Comparison of ENCODE assay signal across 8 cellular contexts in the genomic region with DNA sequence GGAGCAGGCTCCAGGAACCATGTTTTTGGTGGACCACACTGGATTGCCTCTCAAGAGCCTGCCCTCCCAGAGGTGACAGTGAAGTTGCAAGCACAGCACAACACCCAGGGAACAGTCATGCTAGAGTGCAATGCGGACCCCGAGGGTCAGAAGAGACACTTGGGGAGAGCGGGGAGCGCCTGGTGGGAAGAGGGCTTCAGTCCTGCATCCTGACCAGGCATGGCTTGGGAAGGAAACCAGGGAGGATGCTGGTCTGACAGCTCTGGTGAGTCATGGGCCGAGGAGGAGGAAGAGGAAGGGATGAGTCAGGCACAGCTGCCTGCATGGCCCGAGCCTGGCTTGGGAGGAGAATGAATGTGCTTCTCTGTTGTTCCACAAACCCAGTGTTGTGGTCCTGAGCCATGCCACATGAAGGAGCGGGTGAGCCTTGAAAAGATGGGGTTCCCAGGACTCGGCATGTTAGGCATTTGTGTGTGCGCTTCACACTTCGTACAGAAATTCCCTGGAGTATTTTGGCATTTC. TPM values are rescaled to one million over a fixed set of nuclear protein-coding genes. Genes with fewer than 3 reads are reported as not detected.
DNase-seq lines count a peak whose midpoint lies in the region; ATAC-seq lines count a peak whose summit lies in the region.

No MANE protein-coding gene starts in this region.

- H3K4me3 Mint-ChIP-seq in natural killer cell treated with Interleukin-12 subunit alpha and Interleukin-12 subunit beta and Interleukin-15 and Interleukin-18, amount 100 ng/mL, for 72 hours, result peak overlapping the region; percentile 49

- peak overlapping the region; percentile 9 to 60 for H3K27ac Mint-ChIP-seq in natural killer cell treated with Interleukin-12 subunit alpha and Interleukin-12 subunit beta and Interleukin-15 and Interleukin-18, amount 100 ng/mL, for 72 hours

- peak overlapping the region in 9 of 11 experiments; percentile 5 to 66 (median 49); a peak in 15 of 22 replicates for H3K9ac ChIP-seq in BLaER1 treated with 17β-estradiol and CSF1 and Interleukin-3, amounts not matched to agents 10 nM and 100 nM
- peak overlapping the region in 4 of 5 donors; percentile 17 to 61 (median 42) for H3K9ac ChIP-seq in subcutaneous abdominal adipose tissue (ENCODE audit: low read length in 5 of 5)

- H3K4me3 ChIP-seq in BLaER1 treated with 17β-estradiol and CSF1 and Interleukin-3, amounts not matched to agents 10 nM and 100 nM, result peak overlapping the region in 3 of 10 experiments; percentile 0 to 33 (median 25); a peak in 4 of 20 replicates
- H3K4me3 ChIP-seq in subcutaneous abdominal adipose tissue (ENCODE audit: low read depth in 1 of 5, low read length in 5 of 5), result peak overlapping the region in 2 of 5 donors; percentile 14 to 33

- H3K27me3 ChIP-seq in BLaER1 treated with 17β-estradiol and CSF1 and Interleukin-3, amounts not matched to agents 10 nM and 100 nM, result no peaks in the 10 kb centered on the region
- peaks cover 0 to 2% (median 0%) of the 10 kb centered on the region in 5 donors for H3K27me3 ChIP-seq in subcutaneous abdominal adipose tissue (ENCODE audit: control insufficient read depth in 5 of 5, insufficient read depth in 4 of 5, low read length in 5 of 5)

- peaks cover 0 to 10% (median 0%) of the 10 kb centered on the region in 11 experiments; a peak in 4 of 22 replicates for H4K20me1 ChIP-seq in BLaER1 treated with 17β-estradiol and CSF1 and Interleukin-3, amounts not matched to agents 10 nM and 100 nM

- no peaks in the 10 kb centered on the region for H3K36me3 ChIP-seq in BLaER1 treated with 17β-estradiol and CSF1 and Interleukin-3, amounts not matched to agents 10 nM and 100 nM
- no peaks in the 10 kb centered on the region for H3K36me3 ChIP-seq in subcutaneous abdominal adipose tissue (ENCODE audit: control insufficient read depth in 5 of 5, insufficient read depth in 5 of 5, low read length in 5 of 5)

- peaks cover 0 to 2% of the 10 kb centered on the region in 2 donors for H3K27me3 Mint-ChIP-seq in natural killer cell treated with Interleukin-12 subunit alpha and Interleukin-12 subunit beta and Interleukin-15 and Interleukin-18, amount 100 ng/mL, for 72 hours

- no peaks in the 10 kb centered on the region for H3K9me3 ChIP-seq in BLaER1 treated with 17β-estradiol and CSF1 and Interleukin-3, amounts not matched to agents 10 nM and 100 nM (replicated peaks in 1 of 11)
- no peaks in the 10 kb centered on the region for H3K9me3 ChIP-seq in subcutaneous abdominal adipose tissue (ENCODE audit: control insufficient read depth in 5 of 5, low read length in 5 of 5)

- no peaks in the 10 kb centered on the region for H3K9me3 Mint-ChIP-seq in natural killer cell treated with Interleukin-12 subunit alpha and Interleukin-12 subunit beta and Interleukin-15 and Interleukin-18, amount 100 ng/mL, for 72 hours

- H3K4me1 Mint-ChIP-seq in natural killer cell treated with Interleukin-12 subunit alpha and Interleukin-12 subunit beta and Interleukin-15 and Interleukin-18, amount 100 ng/mL, for 72 hours (ENCODE audit: low read depth in 2 of 2), result peaks cover 16% of the 10 kb centered on the region in 2 donors

- peaks cover 23 to 87% (median 43%) of the 10 kb centered on the region in 10 experiments for H3K4me1 ChIP-seq in BLaER1 treated with 17β-estradiol and CSF1 and Interleukin-3, amounts not matched to agents 10 nM and 100 nM
- peaks cover 20 to 82% (median 55%) of the 10 kb centered on the region in 5 donors for H3K4me1 ChIP-seq in subcutaneous abdominal adipose tissue (ENCODE audit: control insufficient read depth in 5 of 5, insufficient read depth in 5 of 5, low read length in 5 of 5)

- DNase-seq in M059J (ENCODE audit: low read depth), result peak; percentile 98
- peak; percentile 10 to 22 for DNase-seq in activated CD8-positive, alpha-beta memory T cell treated with anti-CD3 and anti-CD28 coated beads for 4 hours (ENCODE audit: low read depth in 2 of 2)
- peak; percentile 82 for DNase-seq in fibroblast of gingiva (ENCODE audit: low read depth)
- DNase-seq in natural killer cell treated with Interleukin-12 subunit alpha and Interleukin-12 subunit beta and Interleukin-15 and Interleukin-18, amount 100 ng/mL, for 72 hours (ENCODE audit: low spot score), result no peak
- DNase-seq in ecto neural progenitor cell (ENCODE audit: low spot score), result no peak

- H3K36me3 Mint-ChIP-seq in natural killer cell treated with Interleukin-12 subunit alpha and Interleukin-12 subunit beta and Interleukin-15 and Interleukin-18, amount 100 ng/mL, for 72 hours, result no peaks in the 10 kb centered on the region

- ATAC-seq in natural killer cell treated with Interleukin-12 subunit alpha and Interleukin-12 subunit beta and Interleukin-15 and Interleukin-18, amount 100 ng/mL, for 72 hours, result peak; percentile 79 to 84
- ATAC-seq in GM21529 (IDR thresholded peaks at IDR 0.05; ENCODE audit: unreplicated experiment), result no peak

- peak overlapping the region; percentile 41 to 95 (median 92) for H3K4me2 ChIP-seq in BLaER1 treated with 17β-estradiol and CSF1 and Interleukin-3, amounts not matched to agents 10 nM and 100 nM

- peak overlapping the region; percentile 41 to 84 (median 71); a peak in 21 of 22 replicates for H3K27ac ChIP-seq in BLaER1 treated with 17β-estradiol and CSF1 and Interleukin-3, amounts not matched to agents 10 nM and 100 nM
- H3K27ac ChIP-seq in subcutaneous abdominal adipose tissue (ENCODE audit: low read depth, low read length), result peak overlapping the region; percentile 98

RNA-seq across cellular contexts. Expression of a gene that starts 29.5 kb away (rescaled TPM):
- total RNA-seq in M059J (2014; rRNA removed; shearing (Covaris generic)), result not detected in 2 replicates
- total RNA-seq in natural killer cell treated with Interleukin-12 subunit alpha and Interleukin-12 subunit beta and Interleukin-15 and Interleukin-18, amount 100 ng/mL, for 72 hours, result not detected

RNA-seq across cellular contexts. Expression of a gene that starts 41.1 kb away (rescaled TPM):
- 0.12 and 0.71 TPM in 2 replicates for total RNA-seq in M059J (2014; rRNA removed; shearing (Covaris generic))
- total RNA-seq in natural killer cell treated with Interleukin-12 subunit alpha and Interleukin-12 subunit beta and Interleukin-15 and Interleukin-18, amount 100 ng/mL, for 72 hours, result not detected

RNA-seq across cellular contexts. Expression of a gene that starts 44.4 kb away (rescaled TPM):
- total RNA-seq in M059J (2014; rRNA removed; shearing (Covaris generic)), result 21.8 and 40.5 TPM in 2 replicates
- total RNA-seq in natural killer cell treated with Interleukin-12 subunit alpha and Interleukin-12 subunit beta and Interleukin-15 and Interleukin-18, amount 100 ng/mL, for 72 hours, result 1 to 10 TPM; 3.3 to 5.6 TPM

RNA-seq across cellular contexts. Expression of a gene that starts 44.9 kb away (rescaled TPM):
- total RNA-seq in M059J (2014; rRNA removed; shearing (Covaris generic)), result 68.0 and 71.8 TPM in 2 replicates
- 10 to 100 TPM; 66.3 to 95.6 TPM for total RNA-seq in natural killer cell treated with Interleukin-12 subunit alpha and Interleukin-12 subunit beta and Interleukin-15 and Interleukin-18, amount 100 ng/mL, for 72 hours

RNA-seq across cellular contexts. Expression of a gene that starts 46.4 kb away (rescaled TPM):
- total RNA-seq in M059J (2014; rRNA removed; shearing (Covaris generic)), result not detected in 2 replicates
- not detected for total RNA-seq in natural killer cell treated with Interleukin-12 subunit alpha and Interleukin-12 subunit beta and Interleukin-15 and Interleukin-18, amount 100 ng/mL, for 72 hours

Comparison
In these comparisons a context has a peak if more than half of its experiments do, and no peak if none do; other contexts are left out.
1. DNase-seq: peak in M059J (single experiment), activated CD8-positive, alpha-beta memory T cell treated with anti-CD3 and anti-CD28 coated beads for 4 hours (2 of 2) and fibroblast of gingiva (single experiment); none in natural killer cell treated with Interleukin-12 subunit alpha and Interleukin-12 subunit beta and Interleukin-15 and Interleukin-18, amount 100 ng/mL, for 72 hours (single experiment) and ecto neural progenitor cell (single experiment).